In genomic region chr13:40790232-40790631, GRCh38 we compare ENCODE assay signal across 7 cellular contexts. TPM values are rescaled to one million over a fixed set of nuclear protein-coding genes. Genes with fewer than 3 reads are reported as not detected.
DNase-seq lines count a peak whose midpoint lies in the region; ATAC-seq and TF ChIP-seq lines count a peak whose summit lies in the region.

No MANE protein-coding gene starts in this region.

- H3K4me1 ChIP-seq in gastroesophageal sphincter (peaks cover 0 to 20% (median 9%) of the 10 kb centered on the region in 3 donors), spleen (peaks cover 0 to 24% (median 15%) of the 10 kb centered on the region in 6 donors)

- no peaks in the 10 kb centered on the region for H4K20me1 ChIP-seq in SU-DHL-6 (ENCODE audit: low read depth, low read length)

- peak overlapping the region; percentile 41; the same call in 1 of the 2 replicates for H3K27ac ChIP-seq in HL-60 (replicated peaks)
- H3K27ac ChIP-seq in SU-DHL-6 (ENCODE audit: low read depth, low read length): peak overlapping the region; percentile 67
- H3K27ac ChIP-seq in gastroesophageal sphincter: peak overlapping the region in 3 of 4 donors; percentile 80 to 87 (median 86)
- peak overlapping the region in 7 of 8 donors; percentile 73 to 88 (median 79) for H3K27ac ChIP-seq in spleen

- TF ChIP-seq CTCF in HL-60 (IDR thresholded peaks at IDR 0.05; ENCODE audit: insufficient read depth, low read length): no peak
- no peak for TF ChIP-seq CTCF in SU-DHL-6 (IDR thresholded peaks at IDR 0.05; ENCODE audit: insufficient read depth, low read length, poor library complexity, severe bottlenecking)
- TF ChIP-seq CTCF in gastroesophageal sphincter (IDR thresholded peaks at IDR 0.05): no peak
- no peak for TF ChIP-seq CTCF in spleen (IDR thresholded peaks at IDR 0.05 in 8 of 11, conservative IDR thresholded peaks at IDR 0.05 in 3 of 11)

- 0 out of 2 replicates have a peak, but pooled peaks cover 5% of the 10 kb centered on the region for H3F3A ChIP-seq in SU-DHL-6 (ENCODE audit: insufficient read depth)

- 40 to 61% methylated on average over 3 to 6 of the region's 6 CpGs for WGBS in gastroesophageal sphincter (ENCODE audit: low coverage in 1 of 2), 2 donors
- 61 to 75% (median 68%) methylated on average over 6 of the region's 6 CpGs for WGBS in spleen, 5 donors

- no peaks in the 10 kb centered on the region for H3K9me2 ChIP-seq in SU-DHL-6 (replicated peaks; ENCODE audit: insufficient read depth, low read length)

- DNase-seq in HL-60 (ENCODE audit: low read depth in 1 of 2, low spot score in 1 of 2) (no peak), spleen (no peak)

- H3K27me3 ChIP-seq in HL-60 (ENCODE audit: insufficient read depth, poor library complexity, severe bottlenecking): no peaks in the 10 kb centered on the region
- H3K27me3 ChIP-seq in SU-DHL-6 (ENCODE audit: low read length): no peaks in the 10 kb centered on the region
- H3K27me3 ChIP-seq in gastroesophageal sphincter: no peaks in the 10 kb centered on the region
- no peaks in the 10 kb centered on the region for H3K27me3 ChIP-seq in spleen (replicated peaks in 1 of 7)

- intact Hi-C loops in spleen (cut with DNase I; ENCODE audit: low total_unique reads): loop anchor here (10.0 kb wide), 2 partner anchors 125 to 265 kb away; no protein-coding TSS in a partner anchor

- H3K9me3 ChIP-seq in SU-DHL-6 (ENCODE audit: insufficient read depth, low read length) (no peaks in the 10 kb centered on the region), gastroesophageal sphincter (no peaks in the 10 kb centered on the region), spleen (no peaks in the 10 kb centered on the region)

- peak overlapping the region; percentile 82 for H3K9ac ChIP-seq in SU-DHL-6 (ENCODE audit: low read length)

- peak overlapping the region; percentile 68 for H2AFZ ChIP-seq in SU-DHL-6 (ENCODE audit: low read depth, low read length, severe bottlenecking)

- no peak for ATAC-seq in gastroesophageal sphincter
- ATAC-seq in HG03095 (IDR thresholded peaks at IDR 0.05; ENCODE audit: unreplicated experiment): no peak
- ATAC-seq in HG02642 (IDR thresholded peaks at IDR 0.05; ENCODE audit: poor library complexity, unreplicated experiment): no peak
- ATAC-seq in HG03135 (IDR thresholded peaks at IDR 0.05; ENCODE audit: unreplicated experiment): no peak

- TF ChIP-seq EP300 in gastroesophageal sphincter (IDR thresholded peaks at IDR 0.05): no peak

- peak overlapping the region; percentile 43 for H3K4me3 ChIP-seq in HL-60 (replicated peaks; ENCODE audit: insufficient read depth, low read length)
- H3K4me3 ChIP-seq in SU-DHL-6 (ENCODE audit: insufficient read depth, low read length, poor library complexity, severe bottlenecking): peak overlapping the region; percentile 66
- H3K4me3 ChIP-seq in gastroesophageal sphincter: peak overlapping the region; percentile 45 to 76
- peak overlapping the region; percentile 48 to 83 (median 59) for H3K4me3 ChIP-seq in spleen

- peaks cover 11% of the 10 kb centered on the region; the same call in 1 of the 2 replicates for H3K79me2 ChIP-seq in SU-DHL-6 (ENCODE audit: insufficient read depth, low read length)

- no peaks in the 10 kb centered on the region for H3K36me3 ChIP-seq in SU-DHL-6 (ENCODE audit: low read length)
- H3K36me3 ChIP-seq in gastroesophageal sphincter: peaks cover 0 to 23% of the 10 kb centered on the region in 2 donors
- peaks cover 0 to 21% (median 0%) of the 10 kb centered on the region in 6 donors for H3K36me3 ChIP-seq in spleen

- TF ChIP-seq POLR2A in gastroesophageal sphincter (IDR thresholded peaks at IDR 0.05) (no peak), spleen (IDR thresholded peaks at IDR 0.05) (no peak)

- H3K4me2 ChIP-seq in SU-DHL-6 (ENCODE audit: low read depth, low read length, poor library complexity, severe bottlenecking): peak overlapping the region; percentile 71

RNA-seq across cellular contexts. Expression of gene SLC25A15, which starts 0.8 kb away (rescaled TPM):
- total RNA-seq in gastroesophageal sphincter (10 to 100 TPM in 1 of 4 donors, 1 to 10 TPM in 3; 1.8 to 14.4 (median 3.0) TPM), spleen (1 to 10 TPM; 2.9 to 6.2 (median 4.4) TPM)
- polyA plus RNA-seq in spleen: 1 to 10 TPM in 2 of 3 donors, under 1 TPM in 1; 0.96 to 1.6 (median 1.2) TPM

RNA-seq across cellular contexts. Expression of gene MRPS31, which starts 19.2 kb away (rescaled TPM):
- total RNA-seq in gastroesophageal sphincter (10 to 100 TPM; 13.8 to 25.3 (median 15.8) TPM), spleen (10 to 100 TPM; 16.8 to 32.2 (median 25.1) TPM)
- polyA plus RNA-seq in spleen: 10 to 100 TPM; 31.0 to 33.2 (median 32.5) TPM
